In the genomic region with DNA sequence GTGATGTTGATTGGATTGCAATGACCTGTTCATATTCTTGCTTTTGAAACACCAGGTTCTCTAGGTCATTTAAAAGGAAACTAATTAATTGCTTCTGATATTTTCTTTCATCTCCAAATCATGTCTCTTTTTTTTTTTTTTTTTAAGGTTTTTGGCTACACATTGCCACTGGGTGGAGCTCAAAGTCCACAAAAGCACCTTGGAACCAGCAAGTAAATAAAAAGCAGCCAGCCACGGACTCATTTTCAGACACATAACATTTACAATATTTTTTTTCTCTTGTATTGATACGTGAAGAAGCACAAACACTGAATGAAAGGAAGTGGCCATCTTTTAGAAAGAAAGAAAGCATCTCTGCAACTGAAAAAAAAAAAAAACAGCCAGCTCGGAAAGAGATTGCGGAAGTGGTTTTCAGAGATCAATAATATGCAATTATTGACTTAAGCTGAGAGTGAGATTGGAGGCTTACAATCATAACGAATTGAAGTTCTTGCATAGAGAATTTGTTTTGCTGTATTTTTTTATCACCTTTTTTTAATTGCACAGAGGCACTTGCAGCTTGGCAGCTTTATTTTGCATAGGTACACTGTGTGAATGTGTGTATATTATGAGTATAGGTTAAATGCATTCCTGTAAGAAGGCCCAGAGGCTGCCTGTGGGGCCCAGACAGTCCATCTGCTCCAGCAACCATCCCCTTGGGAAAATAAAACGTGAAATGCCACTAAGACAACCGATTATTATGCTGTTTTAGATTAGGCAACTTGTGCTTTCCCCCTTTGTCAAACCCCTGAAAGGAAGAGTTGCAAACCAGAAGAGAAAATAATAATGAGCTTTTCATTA, we compare ENCODE assay signal across 8 cellular contexts. TPM values are rescaled to one million over a fixed set of nuclear protein-coding genes. Genes with fewer than 3 reads are reported as not detected.
DNase-seq lines count a peak whose midpoint lies in the region; ATAC-seq, FAIRE-seq and TF ChIP-seq lines count a peak whose summit lies in the region.

No MANE protein-coding gene starts in this region.

- no peaks in the 10 kb centered on the region for H4K20me1 ChIP-seq in SU-DHL-6 (ENCODE audit: low read depth, low read length)

- no peak overlapping the region for H3K4me3 ChIP-seq in SU-DHL-6 (ENCODE audit: insufficient read depth, low read length, poor library complexity, severe bottlenecking)

- H3K27ac ChIP-seq in SU-DHL-6 (ENCODE audit: low read depth, low read length), result no peak overlapping the region

- TF ChIP-seq CTCF in SU-DHL-6 (IDR thresholded peaks at IDR 0.05; ENCODE audit: insufficient read depth, low read length, poor library complexity, severe bottlenecking), result peak; percentile 67

- no peak for TF ChIP-seq POLR2A in GM12892 (IDR thresholded peaks at IDR 0.05; ENCODE audit: low read depth, low read length)

- H3K9ac ChIP-seq in SU-DHL-6 (ENCODE audit: low read length), result no peak overlapping the region

- no peaks in the 10 kb centered on the region for H3K9me2 ChIP-seq in SU-DHL-6 (replicated peaks; ENCODE audit: insufficient read depth, low read length)

- H3F3A ChIP-seq in SU-DHL-6 (ENCODE audit: insufficient read depth), result no peaks in the 10 kb centered on the region

- peak; percentile 92 for FAIRE-seq in GM12892 (lab: Jason Lieb, UNC)

- H3K36me3 ChIP-seq in SU-DHL-6 (ENCODE audit: low read length), result no peaks in the 10 kb centered on the region

- H2AFZ ChIP-seq in SU-DHL-6 (ENCODE audit: low read depth, low read length, severe bottlenecking), result no peak overlapping the region

- ATAC-seq in HG03280 (IDR thresholded peaks at IDR 0.05; ENCODE audit: unreplicated experiment) (no peak), HG03378 (IDR thresholded peaks at IDR 0.05; ENCODE audit: unreplicated experiment) (no peak)

- no peaks in the 10 kb centered on the region for H3K79me2 ChIP-seq in SU-DHL-6 (ENCODE audit: insufficient read depth, low read length)

- DNase-seq in AG08396 (ENCODE audit: low spot score) (peak; percentile 68), GM12892 (ENCODE audit: insufficient read length) (no peak), NCI-H1092 (lab: John Stamatoyannopoulos, UW) (peak; percentile 6), dermis blood vessel endothelial cell (peak; percentile 75), midbrain (lab: John Stamatoyannopoulos, UW) (peak; percentile 44)

- no peaks in the 10 kb centered on the region for H3K9me3 ChIP-seq in SU-DHL-6 (ENCODE audit: insufficient read depth, low read length)

- no peak overlapping the region for H3K4me2 ChIP-seq in SU-DHL-6 (ENCODE audit: low read depth, low read length, poor library complexity, severe bottlenecking)

- H3K27me3 ChIP-seq in SU-DHL-6 (ENCODE audit: low read length), result no peaks in the 10 kb centered on the region

RNA-seq across cellular contexts. Expression of a gene that starts 28.2 kb away (rescaled TPM):
- not detected for polyA plus RNA-seq in GM12892 (2012; ENCODE audit: missing spikeins)
- not detected in 2 replicates for total RNA-seq in dermis blood vessel endothelial cell
